ENCODE assay signal across 34 cellular contexts in genomic region chr14:96191355-96191754, GRCh38. TPM values are rescaled to one million over a fixed set of nuclear protein-coding genes. Genes with fewer than 3 reads are reported as not detected.
"Had no signal": no experiment of that assay in that cellular context is flagged by ENCODE, and none has a peak within 500 bp of the region (broad histone marks: within the 10 kb centered on the region; RNA-seq: fewer than 3 reads in every experiment).

No MANE protein-coding gene starts in this region.

- H3K36me3 Mint-ChIP-seq: activated naive CD4-positive, alpha-beta T cell treated with anti-CD3 and anti-CD28 coated beads, Interleukin-2, amount 50 U/mL, for 24 hours; activated naive CD8-positive, alpha-beta T cell treated with anti-CD3 and anti-CD28 coated beads for 36 hours had no signal

- DNase-seq: activated CD4-positive, alpha-beta T cell treated with anti-CD3 and anti-CD28 coated beads for 1 hour; activated CD4-positive, alpha-beta T cell treated with anti-CD3 and anti-CD28 coated beads for 4 hours; activated CD4-positive, alpha-beta T cell treated with anti-CD3 and anti-CD28 coated beads, Interleukin-2, amount 10 ng/mL, durations not matched to agents 7 days and 5 days; activated CD4-positive, alpha-beta T cell treated with anti-CD3 and anti-CD28 coated beads, Interleukin-2, amount 50 U/mL, for 48 hours; activated CD8-positive, alpha-beta memory T cell treated with anti-CD3 and anti-CD28 coated beads for 24 hours; activated CD8-positive, alpha-beta T cell treated with anti-CD3 and anti-CD28 coated beads for 36 hours; activated effector memory CD4-positive, alpha-beta T cell treated with anti-CD3 and anti-CD28 coated beads, Interleukin-2, amount 50 U/mL, for 16 hours; activated naive CD4-positive, alpha-beta T cell treated with anti-CD3 and anti-CD28 coated beads for 36 hours; activated naive CD8-positive, alpha-beta T cell treated with anti-CD3 and anti-CD28 coated beads for 36 hours; activated naive CD8-positive, alpha-beta T cell treated with anti-CD3 and anti-CD28 coated beads, Interleukin-2, amount 50 U/mL, for 24 hours; activated T-cell treated with anti-CD3 and anti-CD28 coated beads, Interleukin-2, amount 50 U/mL, for 48 hours; adrenal gland; amygdala; aorta; body of pancreas; central memory CD4-positive, alpha-beta T cell; cerebellar nuclear complex; dorsolateral prefrontal cortex; effector memory CD4-positive, alpha-beta T cell; erythroblast; foreskin keratinocyte; gastrocnemius medialis; glutamatergic neuron; heart left ventricle; T-helper 2 cell had no signal

- H3K27ac ChIP-seq: adrenal gland, body of pancreas, breast epithelium, cardiac muscle cell, coronary artery, dorsolateral prefrontal cortex, esophagus muscularis mucosa, foreskin keratinocyte, gastrocnemius medialis, heart left ventricle had no signal

- H3K36me3 ChIP-seq: adrenal gland, breast epithelium, cardiac muscle cell, esophagus muscularis mucosa, gastrocnemius medialis, heart left ventricle had no signal

- H3K27me3 Mint-ChIP-seq: activated CD4-positive, alpha-beta T cell treated with anti-CD3 and anti-CD28 coated beads, Interleukin-2, amount 10 ng/mL, durations not matched to agents 7 days and 5 days; activated naive CD4-positive, alpha-beta T cell treated with anti-CD3 and anti-CD28 coated beads, Interleukin-2, amount 50 U/mL, for 24 hours had no signal

- H3K4me1 ChIP-seq: adrenal gland, breast epithelium, foreskin keratinocyte, gastrocnemius medialis, heart left ventricle had no signal

- H3K9me3 ChIP-seq: adrenal gland, body of pancreas, breast epithelium, esophagus muscularis mucosa, gastrocnemius medialis, heart left ventricle had no signal

- H3K27me3 ChIP-seq: adrenal gland, body of pancreas, breast epithelium, cardiac muscle cell, gastrocnemius medialis had no signal

- H3K27ac Mint-ChIP-seq: activated CD4-positive, alpha-beta T cell treated with anti-CD3 and anti-CD28 coated beads, Interleukin-2, amount 10 ng/mL, durations not matched to agents 7 days and 5 days; activated CD8-positive, alpha-beta T cell treated with anti-CD3 and anti-CD28 coated beads for 36 hours; activated naive CD4-positive, alpha-beta T cell treated with anti-CD3 and anti-CD28 coated beads for 36 hours; activated naive CD4-positive, alpha-beta T cell treated with anti-CD3 and anti-CD28 coated beads, Interleukin-2, amount 50 U/mL, for 24 hours; activated naive CD8-positive, alpha-beta T cell treated with anti-CD3 and anti-CD28 coated beads for 36 hours; activated naive CD8-positive, alpha-beta T cell treated with anti-CD3 and anti-CD28 coated beads, Interleukin-2, amount 50 U/mL, for 24 hours; activated T-helper 1 cell treated with anti-CD3 and anti-CD28 coated beads, Interleukin-12 subunit alpha, Interleukin-12 subunit beta, Interleukin-2, Interleukin-4 antibody, amounts not matched to agents 30 ng/mL and 10 ng/mL and 1 ng/mL, durations not matched to agents 14 hours and 24 hours and 36 hours; activated T-helper 2 cell treated with anti-CD3 and anti-CD28 coated beads, Interferon-gamma antibody, Interleukin-2, Interleukin-4, amounts not matched to agents 10 μg/mL and 5 μg/mL and 100 μg/mL, durations not matched to agents 14 hours and 24 hours and 36 hours; dendritic cell treated with granulocyte-macrophage colony-stimulating factor and Interleukin-4, amounts not matched to agents 40 ng/mL and 50 ng/mL, for 4 days had no signal

- H3K9me3 Mint-ChIP-seq: activated CD8-positive, alpha-beta T cell treated with anti-CD3 and anti-CD28 coated beads for 36 hours; activated naive CD8-positive, alpha-beta T cell treated with anti-CD3 and anti-CD28 coated beads for 36 hours; activated naive CD8-positive, alpha-beta T cell treated with anti-CD3 and anti-CD28 coated beads, Interleukin-2, amount 50 U/mL, for 24 hours; activated T-helper 2 cell treated with anti-CD3 and anti-CD28 coated beads, Interferon-gamma antibody, Interleukin-2, Interleukin-4, amounts not matched to agents 10 μg/mL and 5 μg/mL and 100 μg/mL, durations not matched to agents 14 hours and 24 hours and 36 hours; dendritic cell treated with granulocyte-macrophage colony-stimulating factor and Interleukin-4, amounts not matched to agents 40 ng/mL and 50 ng/mL, for 4 days had no signal

- H3K4me3 ChIP-seq: adrenal gland, body of pancreas, breast epithelium, cardiac muscle cell, coronary artery, dorsolateral prefrontal cortex, esophagus muscularis mucosa, gastrocnemius medialis, heart left ventricle had no signal

- H3K4me3 Mint-ChIP-seq: activated CD4-positive, alpha-beta T cell treated with anti-CD3 and anti-CD28 coated beads, Interleukin-2, amount 10 ng/mL, durations not matched to agents 7 days and 5 days; activated CD8-positive, alpha-beta T cell treated with anti-CD3 and anti-CD28 coated beads for 36 hours; activated naive CD4-positive, alpha-beta T cell treated with anti-CD3 and anti-CD28 coated beads for 36 hours; activated naive CD4-positive, alpha-beta T cell treated with anti-CD3 and anti-CD28 coated beads, Interleukin-2, amount 50 U/mL, for 24 hours; activated naive CD8-positive, alpha-beta T cell treated with anti-CD3 and anti-CD28 coated beads for 36 hours; activated naive CD8-positive, alpha-beta T cell treated with anti-CD3 and anti-CD28 coated beads, Interleukin-2, amount 50 U/mL, for 24 hours; activated T-helper 1 cell treated with anti-CD3 and anti-CD28 coated beads, Interleukin-12 subunit alpha, Interleukin-12 subunit beta, Interleukin-2, Interleukin-4 antibody, amounts not matched to agents 30 ng/mL and 10 ng/mL and 1 ng/mL, durations not matched to agents 14 hours and 24 hours and 36 hours; dendritic cell treated with granulocyte-macrophage colony-stimulating factor and Interleukin-4, amounts not matched to agents 40 ng/mL and 50 ng/mL, for 4 days had no signal

RNA-seq across cellular contexts. Expression of gene BDKRB2, which starts 13.3 kb away (rescaled TPM):
- total RNA-seq: activated CD4-positive, alpha-beta T cell treated with anti-CD3 and anti-CD28 coated beads, Interleukin-2, amount 10 ng/mL, durations not matched to agents 7 days and 5 days; activated CD8-positive, alpha-beta T cell treated with anti-CD3 and anti-CD28 coated beads for 36 hours; activated naive CD8-positive, alpha-beta T cell treated with anti-CD3 and anti-CD28 coated beads for 36 hours; activated T-helper 1 cell treated with anti-CD3 and anti-CD28 coated beads, Interleukin-12 subunit alpha, Interleukin-12 subunit beta, Interleukin-2, Interleukin-4 antibody, amounts not matched to agents 30 ng/mL and 10 ng/mL and 1 ng/mL, durations not matched to agents 14 hours and 24 hours and 36 hours; activated T-helper 2 cell treated with anti-CD3 and anti-CD28 coated beads, Interferon-gamma antibody, Interleukin-2, Interleukin-4, amounts not matched to agents 10 μg/mL and 5 μg/mL and 100 μg/mL, durations not matched to agents 14 hours and 24 hours and 36 hours; T-helper 1 cell treated with Interleukin-12 subunit alpha and Interleukin-12 subunit beta and Interleukin-4 antibody, amounts not matched to agents 30 ng/mL and 1 ng/mL, for 36 hours had no signal
- polyA plus RNA-seq: aorta, cardiac muscle cell had no signal
